ENCODE assay signal across 30 cellular contexts in genomic region chr9:8649807-8650206, GRCh38.
"Had no signal": no experiment of that assay in that cellular context is flagged by ENCODE, and none has a peak within 500 bp of the region (broad histone marks: within the 10 kb centered on the region; RNA-seq: fewer than 3 reads in every experiment).

No MANE protein-coding gene starts in this region.

- H3K4me3 Mint-ChIP-seq: activated CD4-positive, alpha-beta T cell treated with anti-CD3 and anti-CD28 coated beads, Interleukin-2, amount 10 ng/mL, durations not matched to agents 24 days and 14 days; activated CD8-positive, alpha-beta T cell treated with anti-CD3 and anti-CD28 coated beads for 36 hours; activated naive CD8-positive, alpha-beta T cell treated with anti-CD3 and anti-CD28 coated beads for 36 hours; activated T-cell treated with anti-CD3 and anti-CD28 coated beads, Interleukin-2, amount 50 U/mL, for 72 hours; activated T-helper 17 cell treated with anti-CD3 and anti-CD28 coated beads, Interleukin-2, amount 50 U/mL, for 72 hours; central memory CD8-positive, alpha-beta T cell had no signal

- H3K36me3 Mint-ChIP-seq: activated naive CD8-positive, alpha-beta T cell treated with anti-CD3 and anti-CD28 coated beads for 36 hours had no signal

- H3K27me3 Mint-ChIP-seq: activated CD4-positive, alpha-beta T cell treated with anti-CD3 and anti-CD28 coated beads, Interleukin-2, amount 10 ng/mL, durations not matched to agents 24 days and 14 days; activated CD8-positive, alpha-beta T cell treated with anti-CD3 and anti-CD28 coated beads for 36 hours; activated naive CD8-positive, alpha-beta T cell treated with anti-CD3 and anti-CD28 coated beads for 36 hours; activated T-helper 17 cell treated with anti-CD3 and anti-CD28 coated beads, Interleukin-2, amount 50 U/mL, for 72 hours; central memory CD8-positive, alpha-beta T cell had no signal

- H3K9ac ChIP-seq: KMS-11 had no signal

- H2AFZ ChIP-seq: PC-9 had no signal

- H3K36me3 ChIP-seq: ascending aorta, cardiac muscle cell, SJCRH30, WERI-Rb-1 had no signal

- H3K27ac Mint-ChIP-seq: activated CD4-positive, alpha-beta T cell treated with anti-CD3 and anti-CD28 coated beads, Interleukin-2, amount 10 ng/mL, durations not matched to agents 24 days and 14 days; activated CD8-positive, alpha-beta T cell treated with anti-CD3 and anti-CD28 coated beads for 36 hours; activated naive CD8-positive, alpha-beta T cell treated with anti-CD3 and anti-CD28 coated beads for 36 hours; activated T-cell treated with anti-CD3 and anti-CD28 coated beads, Interleukin-2, amount 50 U/mL, for 72 hours; activated T-helper 17 cell treated with anti-CD3 and anti-CD28 coated beads, Interleukin-2, amount 50 U/mL, for 72 hours had no signal

- H3K27ac ChIP-seq: ascending aorta, cardiac muscle cell, KMS-11, PC-9, RWPE1, SJCRH30, SK-N-MC, WERI-Rb-1 had no signal

- H3K4me3 ChIP-seq: ascending aorta, cardiac muscle cell, PC-9, SJCRH30, SK-N-MC had no signal

- H3K9me3 ChIP-seq: ascending aorta, SJCRH30 had no signal

- H3K27me3 ChIP-seq: ascending aorta, cardiac muscle cell, SJCRH30 had no signal

- H3K9me3 Mint-ChIP-seq: activated CD4-positive, alpha-beta T cell treated with anti-CD3 and anti-CD28 coated beads, Interleukin-2, amount 10 ng/mL, durations not matched to agents 24 days and 14 days; activated CD8-positive, alpha-beta T cell treated with anti-CD3 and anti-CD28 coated beads for 36 hours; activated naive CD8-positive, alpha-beta T cell treated with anti-CD3 and anti-CD28 coated beads for 36 hours; activated T-cell treated with anti-CD3 and anti-CD28 coated beads, Interleukin-2, amount 50 U/mL, for 72 hours; activated T-helper 17 cell treated with anti-CD3 and anti-CD28 coated beads, Interleukin-2, amount 50 U/mL, for 72 hours had no signal

- DNase-seq: activated CD4-positive, alpha-beta T cell treated with anti-CD3 and anti-CD28 coated beads for 1 hour; activated CD4-positive, alpha-beta T cell treated with anti-CD3 and anti-CD28 coated beads, Interleukin-2, amount 10 ng/mL, durations not matched to agents 24 days and 14 days; activated CD4-positive, alpha-beta T cell treated with anti-CD3 and anti-CD28 coated beads, Interleukin-2, amount 50 U/mL, for 4 hours; activated CD4-positive, CD25-positive, alpha-beta regulatory T cell; activated CD8-positive, alpha-beta T cell treated with anti-CD3 and anti-CD28 coated beads for 36 hours; activated effector memory CD4-positive, alpha-beta T cell treated with anti-CD3 and anti-CD28 coated beads, Interleukin-2, amount 50 U/mL, for 16 hours; activated naive CD4-positive, alpha-beta T cell; activated naive CD4-positive, alpha-beta T cell treated with anti-CD3 and anti-CD28 coated beads, Interleukin-2, amount 50 U/mL, for 16 hours; activated naive CD8-positive, alpha-beta T cell treated with anti-CD3 and anti-CD28 coated beads for 36 hours; activated T-cell treated with anti-CD3 and anti-CD28 coated beads, Interleukin-2, amount 50 U/mL, for 1 hour; activated T-cell treated with anti-CD3 and anti-CD28 coated beads, Interleukin-2, amount 50 U/mL, for 72 hours; amniotic stem cell; NCI-H1092; NCI-H1436 treated with DMSO at 0.1 percent for 48 hours; NCI-H1694 treated with DMSO at 0.1 percent for 48 hours; NCI-H2029; NCI-H345; NCI-H524 treated with DMSO at 0.1 percent for 48 hours; PC-9; SHP77; SJCRH30; T1000; WERI-Rb-1 had no signal

- H3K4me2 ChIP-seq: KMS-11, PC-9 had no signal

- H3K4me1 Mint-ChIP-seq: activated CD4-positive, alpha-beta T cell treated with anti-CD3 and anti-CD28 coated beads, Interleukin-2, amount 10 ng/mL, durations not matched to agents 24 days and 14 days; activated naive CD8-positive, alpha-beta T cell treated with anti-CD3 and anti-CD28 coated beads for 36 hours; activated T-helper 17 cell treated with anti-CD3 and anti-CD28 coated beads, Interleukin-2, amount 50 U/mL, for 72 hours; central memory CD8-positive, alpha-beta T cell had no signal
